ENCODE assay signal across 8 cellular contexts in genomic region chr9:27726244-27727141, GRCh38.
DNase-seq lines count a peak whose midpoint lies in the region; ATAC-seq and TF ChIP-seq lines count a peak whose summit lies in the region.

No MANE protein-coding gene starts in this region.

- H3K4me1 ChIP-seq in BLaER1 (peaks cover 6% of the 10 kb centered on the region), upper lobe of right lung (peaks cover 5% of the 10 kb centered on the region)

- CTCF ChIA-PET in activated CD8-positive, alpha-beta T cell treated with anti-CD3 and anti-CD28 coated beads, Interleukin-2, amount 10 ng/mL, durations not matched to agents 7 days and 5 days (lab: Charles Lee), result interaction anchor here (0.6 to 1.1 kb wide), 4 partner anchors 39 to 296 kb away, joined by 3 read pairs; no protein-coding TSS in a partner anchor

- H3K4me3 ChIP-seq in BLaER1, result no peak overlapping the region
- H3K4me3 ChIP-seq in upper lobe of right lung, result no peak overlapping the region

- H3K27ac ChIP-seq in BLaER1 (no peak overlapping the region), upper lobe of right lung (no peak overlapping the region)

- no peak overlapping the region for H3K27ac Mint-ChIP-seq in activated CD8-positive, alpha-beta T cell treated with anti-CD3 and anti-CD28 coated beads, Interleukin-2, amount 10 ng/mL, durations not matched to agents 7 days and 5 days
- H3K27ac Mint-ChIP-seq in naive thymus-derived CD8-positive, alpha-beta T cell, result no peak overlapping the region

- peak overlapping the region; percentile 31; the same call in 1 of the 2 replicates for H3K4me2 ChIP-seq in BLaER1

- ATAC-seq in GM18858 (IDR thresholded peaks at IDR 0.05; ENCODE audit: unreplicated experiment), result peak; percentile 85
- peak; percentile 77 for ATAC-seq in HG03280 (IDR thresholded peaks at IDR 0.05; ENCODE audit: unreplicated experiment)
- ATAC-seq in activated CD8-positive, alpha-beta T cell treated with anti-CD3 and anti-CD28 coated beads, Interleukin-2, amount 10 ng/mL, durations not matched to agents 7 days and 5 days, result no peak
- ATAC-seq in esophagus mucosa, result peak; percentile 51
- peak in 1 of 2 donors; percentile 35 for ATAC-seq in naive thymus-derived CD8-positive, alpha-beta T cell
- peak; percentile 90 for ATAC-seq in upper lobe of right lung

- TF ChIP-seq CTCF in upper lobe of right lung (IDR thresholded peaks at IDR 0.05), result peak; percentile 81

- no peaks in the 10 kb centered on the region for H3K27me3 ChIP-seq in BLaER1
- no peaks in the 10 kb centered on the region for H3K27me3 ChIP-seq in upper lobe of right lung

- POLR2A ChIA-PET in activated CD8-positive, alpha-beta T cell treated with anti-CD3 and anti-CD28 coated beads, Interleukin-2, amount 10 ng/mL, durations not matched to agents 7 days and 5 days (lab: Charles Lee), result interaction anchor here (0.5 kb wide), 1 partner anchor 12 kb away, joined by 3 read pairs; no protein-coding TSS in a partner anchor
- POLR2A ChIA-PET in naive thymus-derived CD8-positive, alpha-beta T cell (lab: Charles Lee), result no interaction called here

- H3K9ac ChIP-seq in BLaER1, result no peak overlapping the region

- H4K20me1 ChIP-seq in BLaER1, result no peaks in the 10 kb centered on the region

- H3K36me3 ChIP-seq in BLaER1, result no peaks in the 10 kb centered on the region
- no peaks in the 10 kb centered on the region for H3K36me3 ChIP-seq in upper lobe of right lung

- no peak overlapping the region for H3K4me3 Mint-ChIP-seq in activated CD8-positive, alpha-beta T cell treated with anti-CD3 and anti-CD28 coated beads, Interleukin-2, amount 10 ng/mL, durations not matched to agents 7 days and 5 days
- no peak overlapping the region for H3K4me3 Mint-ChIP-seq in naive thymus-derived CD8-positive, alpha-beta T cell

- H3K9me3 Mint-ChIP-seq in activated CD8-positive, alpha-beta T cell treated with anti-CD3 and anti-CD28 coated beads, Interleukin-2, amount 10 ng/mL, durations not matched to agents 7 days and 5 days (ENCODE audit: insufficient read depth), result no peaks in the 10 kb centered on the region
- H3K9me3 Mint-ChIP-seq in naive thymus-derived CD8-positive, alpha-beta T cell, result peaks cover 0 to 2% (median 0%) of the 10 kb centered on the region in 9 donors

- intact Hi-C loops in upper lobe of right lung (cut with DNase I), result loop anchor here (10.0 kb wide), 1 partner anchor 348 kb away; no protein-coding TSS in a partner anchor

- no peaks in the 10 kb centered on the region for H3K9me3 ChIP-seq in BLaER1
- H3K9me3 ChIP-seq in upper lobe of right lung, result no peaks in the 10 kb centered on the region

- DNase-seq in NCI-H446 (lab: John Stamatoyannopoulos, UW) (peak; percentile 82 to 89), upper lobe of right lung (no peak)
- DNase-seq in activated CD8-positive, alpha-beta T cell treated with anti-CD3 and anti-CD28 coated beads, Interleukin-2, amount 10 ng/mL, durations not matched to agents 7 days and 5 days, result peak; percentile 69
- peak in 6 of 10 donors; percentile 12 to 66 (median 30) for DNase-seq in naive thymus-derived CD8-positive, alpha-beta T cell

- peaks cover 9% of the 10 kb centered on the region for H3K27me3 Mint-ChIP-seq in activated CD8-positive, alpha-beta T cell treated with anti-CD3 and anti-CD28 coated beads, Interleukin-2, amount 10 ng/mL, durations not matched to agents 7 days and 5 days (ENCODE audit: low read depth)
- H3K27me3 Mint-ChIP-seq in naive thymus-derived CD8-positive, alpha-beta T cell, result peaks cover 0 to 9% (median 4%) of the 10 kb centered on the region in 5 donors

- H3K4me1 Mint-ChIP-seq in activated CD8-positive, alpha-beta T cell treated with anti-CD3 and anti-CD28 coated beads, Interleukin-2, amount 10 ng/mL, durations not matched to agents 7 days and 5 days (ENCODE audit: low read depth), result peaks cover 4% of the 10 kb centered on the region
- no peaks in the 10 kb centered on the region for H3K4me1 Mint-ChIP-seq in naive thymus-derived CD8-positive, alpha-beta T cell

- H3K36me3 Mint-ChIP-seq in activated CD8-positive, alpha-beta T cell treated with anti-CD3 and anti-CD28 coated beads, Interleukin-2, amount 10 ng/mL, durations not matched to agents 7 days and 5 days (ENCODE audit: low read depth), result no peaks in the 10 kb centered on the region
- no peaks in the 10 kb centered on the region for H3K36me3 Mint-ChIP-seq in naive thymus-derived CD8-positive, alpha-beta T cell
